Comparison of ENCODE assay signal across 17 cellular contexts in the genomic region with DNA sequence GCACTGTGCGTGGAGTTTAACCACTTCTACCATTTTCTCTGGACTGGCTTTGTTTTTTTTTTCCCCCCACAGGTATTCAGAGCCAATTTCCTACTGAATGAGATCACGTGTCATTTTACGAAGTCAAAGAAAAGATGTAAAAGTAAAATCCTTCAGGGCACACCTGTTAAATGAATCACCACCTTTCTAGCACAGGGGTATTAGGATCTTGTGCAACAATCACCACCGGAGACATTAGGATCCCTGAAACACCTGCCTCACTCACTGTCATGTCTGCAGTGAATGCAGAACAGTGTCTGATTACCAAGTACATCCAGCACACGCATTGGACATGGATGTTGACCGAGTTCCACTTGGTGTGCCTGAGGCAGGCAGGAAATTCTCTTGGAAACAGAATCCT. TPM values are rescaled to one million over a fixed set of nuclear protein-coding genes. Genes with fewer than 3 reads are reported as not detected.
DNase-seq lines count a peak whose midpoint lies in the region; ATAC-seq and TF ChIP-seq lines count a peak whose summit lies in the region.
"Had no signal": no experiment of that assay in that cellular context is flagged by ENCODE, and none has a peak within 500 bp of the region (broad histone marks: within the 10 kb centered on the region; RNA-seq: fewer than 3 reads in every experiment).

No MANE protein-coding gene starts in this region.

- DNase-seq in CD8-positive, alpha-beta memory T cell = no peak
- DNase-seq in NCI-H2029 (lab: John Stamatoyannopoulos, UW) = peak; percentile 89
- no peak for DNase-seq in activated naive CD4-positive, alpha-beta T cell treated with anti-CD3 and anti-CD28 coated beads, Interleukin-2, amount 50 U/mL, for 72 hours (ENCODE audit: low spot score in 2 of 2)
- DNase-seq in naive B cell = no peak
- no peak for DNase-seq in DMS114 treated with DMSO at 0.1 percent for 48 hours (lab: John Stamatoyannopoulos, UW; ENCODE audit: unreplicated experiment)
- DNase-seq in GM20000 (ENCODE audit: low spot score) = no peak
- no peak for DNase-seq in DMS 273 (lab: John Stamatoyannopoulos, UW; ENCODE audit: unreplicated experiment)
- DNase-seq: activated CD4-positive, alpha-beta T cell treated with anti-CD3 and anti-CD28 coated beads, Interleukin-2, amount 50 U/mL, for 4 hours; amniotic stem cell; COR-L47; KG1; left colon; NCI-H2081 treated with DMSO at 0.1 percent for 48 hours; OCI-M1; T-helper 1 cell had no signal

- peak overlapping the region in 5 of 7 donors; percentile 3 to 58 (median 41) for H3K4me3 Mint-ChIP-seq in CD8-positive, alpha-beta memory T cell
- peak overlapping the region in 7 of 8 donors; percentile 26 to 81 (median 51) for H3K4me3 Mint-ChIP-seq in naive B cell
- H3K4me3 Mint-ChIP-seq: neural crest cell had no signal

- H3K4me1 Mint-ChIP-seq in CD8-positive, alpha-beta memory T cell = peaks cover 71 to 90% (median 82%) of the 10 kb centered on the region in 3 donors
- peaks cover 64 to 98% (median 86%) of the 10 kb centered on the region in 3 donors for H3K4me1 Mint-ChIP-seq in naive B cell

- no peaks in the 10 kb centered on the region for H3K36me3 ChIP-seq in CD8-positive, alpha-beta memory T cell (ENCODE audit: insufficient read depth, low read length)

- H3K27ac Mint-ChIP-seq in CD8-positive, alpha-beta memory T cell = peak overlapping the region in 4 of 8 donors; percentile 26 to 47 (median 30)
- peak overlapping the region; percentile 23 to 60 for H3K27ac Mint-ChIP-seq in activated naive CD4-positive, alpha-beta T cell treated with anti-CD3 and anti-CD28 coated beads, Interleukin-2, amount 50 U/mL, for 72 hours
- H3K27ac Mint-ChIP-seq in naive B cell = peak overlapping the region; percentile 33 to 90 (median 80)

- H3K27me3 ChIP-seq in CD8-positive, alpha-beta memory T cell (ENCODE audit: insufficient read depth, low read length, poor library complexity, severe bottlenecking) = no peaks in the 10 kb centered on the region

- H3K9me3 Mint-ChIP-seq in CD8-positive, alpha-beta memory T cell = no peaks in the 10 kb centered on the region
- H3K9me3 Mint-ChIP-seq in activated naive CD4-positive, alpha-beta T cell treated with anti-CD3 and anti-CD28 coated beads, Interleukin-2, amount 50 U/mL, for 72 hours = no peaks in the 10 kb centered on the region
- H3K9me3 Mint-ChIP-seq in naive B cell = no peaks in the 10 kb centered on the region
- H3K9me3 Mint-ChIP-seq: neural crest cell had no signal

- H3K27ac ChIP-seq in CD8-positive, alpha-beta memory T cell (ENCODE audit: low read depth, low read length) = no peak overlapping the region

- CTCF ChIA-PET in CD8-positive, alpha-beta memory T cell (lab: Charles Lee) = no interaction called here

- H3K4me1 ChIP-seq in CD8-positive, alpha-beta memory T cell (ENCODE audit: insufficient read depth, low read length) = peaks cover 80% of the 10 kb centered on the region

- POLR2A ChIA-PET in CD8-positive, alpha-beta memory T cell (lab: Charles Lee) = no interaction called here

- no peak for ATAC-seq in activated naive CD4-positive, alpha-beta T cell treated with anti-CD3 and anti-CD28 coated beads, Interleukin-2, amount 50 U/mL, for 72 hours
- ATAC-seq in naive B cell (ENCODE audit: low read depth in 2 of 2) (no peak), GM21360 (IDR thresholded peaks at IDR 0.05; ENCODE audit: unreplicated experiment) (no peak)
- ATAC-seq: left colon had no signal

- H3K4me3 ChIP-seq in CD8-positive, alpha-beta memory T cell (ENCODE audit: low read length) = no peak overlapping the region

- H3K9me3 ChIP-seq in CD8-positive, alpha-beta memory T cell (ENCODE audit: low read length) = no peaks in the 10 kb centered on the region

- no peaks in the 10 kb centered on the region for H3K27me3 Mint-ChIP-seq in CD8-positive, alpha-beta memory T cell
- no peaks in the 10 kb centered on the region for H3K27me3 Mint-ChIP-seq in naive B cell

- peaks cover 0 to 23% (median 3%) of the 10 kb centered on the region in 3 donors for H3K36me3 Mint-ChIP-seq in CD8-positive, alpha-beta memory T cell
- H3K36me3 Mint-ChIP-seq in activated naive CD4-positive, alpha-beta T cell treated with anti-CD3 and anti-CD28 coated beads, Interleukin-2, amount 50 U/mL, for 72 hours = no peaks in the 10 kb centered on the region
- H3K36me3 Mint-ChIP-seq in naive B cell = peaks cover 0 to 7% of the 10 kb centered on the region in 2 donors

- TF ChIP-seq CTCF in GM20000 (IDR thresholded peaks at IDR 0.05; ENCODE audit: extremely low read depth, missing control alignments) = no peak

RNA-seq across cellular contexts. Expression of gene BRD4, which starts 17.2 kb away (rescaled TPM):
- 100 to 1,000 TPM; 101 to 109 TPM for total RNA-seq in CD8-positive, alpha-beta memory T cell
- 35.3 TPM for polyA plus RNA-seq in CD8-positive, alpha-beta memory T cell
- total RNA-seq in activated naive CD4-positive, alpha-beta T cell treated with anti-CD3 and anti-CD28 coated beads, Interleukin-2, amount 50 U/mL, for 72 hours = 100 to 1,000 TPM; 108 to 114 TPM
- 10 to 100 TPM; 13.5 to 51.9 (median 18.4) TPM for polyA plus RNA-seq in naive B cell (ENCODE audit: low read depth in 6 of 6)
